Comparison of ENCODE assay signal across 8 cellular contexts in genomic region chr4:15231265-15232091, GRCh38.
DNase-seq lines count a peak whose midpoint lies in the region; ATAC-seq and TF ChIP-seq lines count a peak whose summit lies in the region.

No MANE protein-coding gene starts in this region.

- no peaks in the 10 kb centered on the region for H3K79me2 ChIP-seq in parathyroid adenoma

- H3K36me3 ChIP-seq in parathyroid adenoma (ENCODE audit: control insufficient read depth, insufficient read depth, low read length), result no peaks in the 10 kb centered on the region

- TF ChIP-seq CTCF in parathyroid adenoma (IDR thresholded peaks at IDR 0.05) (peak; percentile 68), type B pancreatic cell (conservative IDR thresholded peaks at IDR 0.05) (peak; percentile 84)

- peak overlapping the region; percentile 28 for H3K4me3 Mint-ChIP-seq in type B pancreatic cell

- H3K4me1 Mint-ChIP-seq in type B pancreatic cell (ENCODE audit: unreplicated experiment), result peaks cover 29% of the 10 kb centered on the region

- H3K9ac ChIP-seq in parathyroid adenoma, result no peak overlapping the region

- no peaks in the 10 kb centered on the region for H3K27me3 Mint-ChIP-seq in type B pancreatic cell

- H2AFZ ChIP-seq in parathyroid adenoma, result peak overlapping the region; percentile 64

- no peaks in the 10 kb centered on the region for H3K36me3 Mint-ChIP-seq in type B pancreatic cell

- peak overlapping the region; percentile 1 for H3K4me2 ChIP-seq in parathyroid adenoma (ENCODE audit: low read length)

- no peaks in the 10 kb centered on the region for H3K27me3 ChIP-seq in parathyroid adenoma (ENCODE audit: control insufficient read depth, insufficient read depth, low read length)

- ATAC-seq in GM21529 (IDR thresholded peaks at IDR 0.05; ENCODE audit: unreplicated experiment), result peak; percentile 93

- peak overlapping the region; percentile 69 for H3K27ac ChIP-seq in parathyroid adenoma

- no peak overlapping the region for H3K27ac Mint-ChIP-seq in type B pancreatic cell

- no peak overlapping the region for H3K4me3 ChIP-seq in Jurkat, Clone E6-1 (ENCODE audit: low read length)
- H3K4me3 ChIP-seq in parathyroid adenoma (ENCODE audit: low read depth, low read length), result no peak overlapping the region

- H3K9me3 ChIP-seq in parathyroid adenoma (ENCODE audit: control insufficient read depth, low read length), result no peaks in the 10 kb centered on the region

- H3K9me3 Mint-ChIP-seq in type B pancreatic cell, result no peaks in the 10 kb centered on the region

- DNase-seq in Daoy (ENCODE audit: low read depth) (peak; percentile 79), SHP77 treated with DMSO at 0.1 percent for 48 hours (lab: John Stamatoyannopoulos, UW) (peak; percentile 18), germinal center (ENCODE audit: low spot score) (peak; percentile 62), type B pancreatic cell (ENCODE audit: extremely low spot score, unreplicated experiment) (peak; percentile 76)
- peak; percentile 83 for DNase-seq in Jurkat, Clone E6-1 (ENCODE audit: low read depth, low spot score)
- peak; percentile 86 for DNase-seq in activated effector memory CD4-positive, alpha-beta T cell treated with anti-CD3 and anti-CD28 coated beads, Interleukin-2, amount 50 U/mL, for 16 hours

- peaks cover 18% of the 10 kb centered on the region for H3K4me1 ChIP-seq in parathyroid adenoma

Comparison
In these comparisons a context has a peak if more than half of its experiments do, and no peak if none do; other contexts are left out.
1. DNase-seq: peak in every context shown above with its lines; median percentile 86 in activated effector memory CD4-positive, alpha-beta T cell treated with anti-CD3 and anti-CD28 coated beads, Interleukin-2, amount 50 U/mL, for 16 hours; 83 in Jurkat, Clone E6-1; 79 in Daoy; 76 in type B pancreatic cell; 62 in germinal center; 18 in SHP77 treated with DMSO at 0.1 percent for 48 hours.